In genomic region chr7:1665721-1666250, GRCh38 we compare ENCODE assay signal across 8 cellular contexts. TPM values are rescaled to one million over a fixed set of nuclear protein-coding genes. Genes with fewer than 3 reads are reported as not detected.
DNase-seq lines count a peak whose midpoint lies in the region; ATAC-seq and TF ChIP-seq lines count a peak whose summit lies in the region.

No MANE protein-coding gene starts in this region.

- H3K4me3 Mint-ChIP-seq in glutamatergic neuron (ENCODE audit: unreplicated experiment): no peak overlapping the region

- DNase-seq in NCI-H1694 treated with DMSO at 0.1 percent for 48 hours (lab: John Stamatoyannopoulos, UW): peak; percentile 10
- DNase-seq in NCI-H1694 (lab: John Stamatoyannopoulos, UW): no peak
- DNase-seq in RPMI8226: peak; percentile 44
- peak; percentile 71 for DNase-seq in glutamatergic neuron
- no peak for DNase-seq in skeletal muscle cell (ENCODE audit: low read depth)
- no peak for DNase-seq in NCI-H446 treated with DMSO at 0.1 percent for 48 hours (lab: John Stamatoyannopoulos, UW)
- DNase-seq in NCI-H1930 (lab: John Stamatoyannopoulos, UW): no peak

- ATAC-seq in HG02678 (IDR thresholded peaks at IDR 0.05; ENCODE audit: unreplicated experiment): no peak

- peaks cover 11% of the 10 kb centered on the region for H3K9me3 Mint-ChIP-seq in glutamatergic neuron (ENCODE audit: unreplicated experiment)

- no peak overlapping the region for H3K27ac Mint-ChIP-seq in glutamatergic neuron (ENCODE audit: unreplicated experiment)

- peak overlapping the region; percentile 54 for H3K4me3 ChIP-seq in skeletal muscle cell (ENCODE audit: low read depth, low read length)

- H3K36me3 Mint-ChIP-seq in glutamatergic neuron (ENCODE audit: unreplicated experiment): no peaks in the 10 kb centered on the region

- peaks cover 6% of the 10 kb centered on the region for H3K27me3 Mint-ChIP-seq in glutamatergic neuron (ENCODE audit: unreplicated experiment)

- no peak for TF ChIP-seq CTCF in glutamatergic neuron (IDR thresholded peaks at IDR 0.05; ENCODE audit: partially characterized antibody, unreplicated experiment)

- peaks cover 7% of the 10 kb centered on the region for H3K4me1 Mint-ChIP-seq in glutamatergic neuron (ENCODE audit: low read depth, unreplicated experiment)

RNA-seq across cellular contexts. Expression of gene ELFN1, which starts 4.3 kb away (rescaled TPM):
- 40.0 TPM for total RNA-seq in glutamatergic neuron (ENCODE audit: unreplicated experiment)

Comparison
In these comparisons a context has a peak if more than half of its experiments do, and no peak if none do; other contexts are left out.
1. DNase-seq: peak in NCI-H1694 treated with DMSO at 0.1 percent for 48 hours (single experiment), RPMI8226 (single experiment) and glutamatergic neuron (single experiment); none in NCI-H1694 (single experiment), skeletal muscle cell (single experiment), NCI-H446 treated with DMSO at 0.1 percent for 48 hours (single experiment) and NCI-H1930 (0 of 2).